ENCODE assay signal across 1 cellular context in the genomic region with DNA sequence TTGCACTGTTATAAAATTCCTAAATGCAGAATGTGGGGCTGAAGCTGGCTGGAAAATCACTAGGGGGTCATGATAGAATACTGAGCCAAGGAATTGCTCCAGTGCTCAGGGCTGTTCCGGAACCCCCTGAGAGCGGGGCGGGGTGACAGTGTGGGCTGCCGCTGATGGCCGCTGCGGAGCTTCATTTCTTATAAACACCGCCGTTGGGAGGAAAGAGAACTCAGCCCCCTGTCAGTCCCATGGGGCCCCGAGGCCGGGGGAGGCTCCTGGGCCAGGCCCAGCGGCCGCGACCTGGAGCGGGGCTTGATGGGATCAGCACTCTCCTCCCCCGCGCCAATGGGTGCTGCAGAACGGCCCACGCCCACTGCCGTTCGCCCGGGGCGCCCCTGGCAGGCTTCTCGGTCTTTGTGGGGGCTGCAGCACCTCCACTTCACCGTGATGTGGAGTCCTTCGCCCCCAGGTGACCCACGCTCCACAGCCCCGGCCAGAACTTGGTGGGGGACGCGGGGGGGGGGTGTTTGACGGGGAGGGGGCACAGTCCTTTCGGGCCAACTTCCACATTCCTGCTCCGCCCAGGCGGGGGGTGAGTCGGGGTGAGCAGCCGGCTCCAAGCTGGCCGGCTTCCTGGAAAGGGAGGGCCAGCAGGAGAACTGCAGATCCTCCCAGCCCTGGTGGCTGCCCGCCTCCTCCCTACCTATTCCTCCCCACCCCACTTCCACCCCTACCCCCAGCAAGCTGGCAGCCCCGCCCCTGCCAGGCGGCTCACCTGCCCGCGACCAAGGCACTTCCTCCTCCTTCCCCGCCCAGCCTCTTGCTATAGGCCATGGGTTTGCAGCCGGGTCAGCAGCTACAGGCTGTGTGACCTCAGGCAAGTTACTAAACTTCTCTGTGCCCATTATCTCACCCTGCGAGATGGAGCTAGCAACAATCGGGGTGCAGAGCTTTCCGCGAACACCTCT.
A peak's percentile ranks its signal among the peaks of the same experiment; 100 is the strongest.
TF ChIP-seq lines count a peak whose summit lies in the region.

No MANE protein-coding gene starts in this region.

TF ChIP-seq in HEK293, 187 proteins besides CTCF, POLR2A, EP300 and RAD21 (continued from another document and continues in another):
- TF ChIP-seq, protein P1, sequence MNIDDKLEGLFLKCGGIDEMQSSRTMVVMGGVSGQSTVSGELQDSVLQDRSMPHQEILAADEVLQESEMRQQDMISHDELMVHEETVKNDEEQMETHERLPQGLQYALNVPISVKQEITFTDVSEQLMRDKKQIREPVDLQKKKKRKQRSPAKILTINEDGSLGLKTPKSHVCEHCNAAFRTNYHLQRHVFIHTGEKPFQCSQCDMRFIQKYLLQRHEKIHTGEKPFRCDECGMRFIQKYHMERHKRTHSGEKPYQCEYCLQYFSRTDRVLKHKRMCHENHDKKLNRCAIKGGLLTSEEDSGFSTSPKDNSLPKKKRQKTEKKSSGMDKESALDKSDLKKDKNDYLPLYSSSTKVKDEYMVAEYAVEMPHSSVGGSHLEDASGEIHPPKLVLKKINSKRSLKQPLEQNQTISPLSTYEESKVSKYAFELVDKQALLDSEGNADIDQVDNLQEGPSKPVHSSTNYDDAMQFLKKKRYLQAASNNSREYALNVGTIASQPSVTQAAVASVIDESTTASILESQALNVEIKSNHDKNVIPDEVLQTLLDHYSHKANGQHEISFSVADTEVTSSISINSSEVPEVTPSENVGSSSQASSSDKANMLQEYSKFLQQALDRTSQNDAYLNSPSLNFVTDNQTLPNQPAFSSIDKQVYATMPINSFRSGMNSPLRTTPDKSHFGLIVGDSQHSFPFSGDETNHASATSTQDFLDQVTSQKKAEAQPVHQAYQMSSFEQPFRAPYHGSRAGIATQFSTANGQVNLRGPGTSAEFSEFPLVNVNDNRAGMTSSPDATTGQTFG (tag by site-specific recombination; IDR thresholded peaks at IDR 0.05; ENCODE audit: borderline replicate concordance), result no peak
- TF ChIP-seq ZNF10 (tag by site-specific recombination; IDR thresholded peaks at IDR 0.05), result no peak
- peak; percentile 53 for TF ChIP-seq SP3 (tag by site-specific recombination; IDR thresholded peaks at IDR 0.05)
- TF ChIP-seq, protein P2, sequence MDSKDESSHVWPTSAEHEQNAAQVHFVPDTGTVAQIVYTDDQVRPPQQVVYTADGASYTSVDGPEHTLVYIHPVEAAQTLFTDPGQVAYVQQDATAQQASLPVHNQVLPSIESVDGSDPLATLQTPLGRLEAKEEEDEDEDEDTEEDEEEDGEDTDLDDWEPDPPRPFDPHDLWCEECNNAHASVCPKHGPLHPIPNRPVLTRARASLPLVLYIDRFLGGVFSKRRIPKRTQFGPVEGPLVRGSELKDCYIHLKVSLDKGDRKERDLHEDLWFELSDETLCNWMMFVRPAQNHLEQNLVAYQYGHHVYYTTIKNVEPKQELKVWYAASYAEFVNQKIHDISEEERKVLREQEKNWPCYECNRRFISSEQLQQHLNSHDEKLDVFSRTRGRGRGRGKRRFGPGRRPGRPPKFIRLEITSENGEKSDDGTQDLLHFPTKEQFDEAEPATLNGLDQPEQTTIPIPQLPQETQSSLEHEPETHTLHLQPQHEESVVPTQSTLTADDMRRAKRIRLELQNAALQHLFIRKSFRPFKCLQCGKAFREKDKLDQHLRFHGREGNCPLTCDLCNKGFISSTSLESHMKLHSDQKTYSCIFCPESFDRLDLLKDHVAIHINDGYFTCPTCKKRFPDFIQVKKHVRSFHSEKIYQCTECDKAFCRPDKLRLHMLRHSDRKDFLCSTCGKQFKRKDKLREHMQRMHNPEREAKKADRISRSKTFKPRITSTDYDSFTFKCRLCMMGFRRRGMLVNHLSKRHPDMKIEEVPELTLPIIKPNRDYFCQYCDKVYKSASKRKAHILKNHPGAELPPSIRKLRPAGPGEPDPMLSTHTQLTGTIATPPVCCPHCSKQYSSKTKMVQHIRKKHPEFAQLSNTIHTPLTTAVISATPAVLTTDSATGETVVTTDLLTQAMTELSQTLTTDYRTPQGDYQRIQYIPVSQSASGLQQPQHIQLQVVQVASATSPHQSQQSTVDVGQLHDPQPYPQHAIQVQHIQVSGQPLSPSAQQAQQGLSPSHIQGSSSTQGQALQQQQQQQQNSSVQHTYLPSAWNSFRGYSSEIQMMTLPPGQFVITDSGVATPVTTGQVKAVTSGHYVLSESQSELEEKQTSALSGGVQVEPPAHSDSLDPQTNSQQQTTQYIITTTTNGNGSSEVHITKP (tag by site-specific recombination; IDR thresholded peaks at IDR 0.05), result peak; percentile 93
- TF ChIP-seq ZNF311 (tag by site-specific recombination; IDR thresholded peaks at IDR 0.05; ENCODE audit: borderline replicate concordance), result no peak
- TF ChIP-seq ZNF202 (tag by site-specific recombination; IDR thresholded peaks at IDR 0.05; ENCODE audit: borderline replicate concordance), result no peak
- TF ChIP-seq ZNF548 (tag by site-specific recombination; IDR thresholded peaks at IDR 0.05), result no peak
- TF ChIP-seq, protein P3, sequence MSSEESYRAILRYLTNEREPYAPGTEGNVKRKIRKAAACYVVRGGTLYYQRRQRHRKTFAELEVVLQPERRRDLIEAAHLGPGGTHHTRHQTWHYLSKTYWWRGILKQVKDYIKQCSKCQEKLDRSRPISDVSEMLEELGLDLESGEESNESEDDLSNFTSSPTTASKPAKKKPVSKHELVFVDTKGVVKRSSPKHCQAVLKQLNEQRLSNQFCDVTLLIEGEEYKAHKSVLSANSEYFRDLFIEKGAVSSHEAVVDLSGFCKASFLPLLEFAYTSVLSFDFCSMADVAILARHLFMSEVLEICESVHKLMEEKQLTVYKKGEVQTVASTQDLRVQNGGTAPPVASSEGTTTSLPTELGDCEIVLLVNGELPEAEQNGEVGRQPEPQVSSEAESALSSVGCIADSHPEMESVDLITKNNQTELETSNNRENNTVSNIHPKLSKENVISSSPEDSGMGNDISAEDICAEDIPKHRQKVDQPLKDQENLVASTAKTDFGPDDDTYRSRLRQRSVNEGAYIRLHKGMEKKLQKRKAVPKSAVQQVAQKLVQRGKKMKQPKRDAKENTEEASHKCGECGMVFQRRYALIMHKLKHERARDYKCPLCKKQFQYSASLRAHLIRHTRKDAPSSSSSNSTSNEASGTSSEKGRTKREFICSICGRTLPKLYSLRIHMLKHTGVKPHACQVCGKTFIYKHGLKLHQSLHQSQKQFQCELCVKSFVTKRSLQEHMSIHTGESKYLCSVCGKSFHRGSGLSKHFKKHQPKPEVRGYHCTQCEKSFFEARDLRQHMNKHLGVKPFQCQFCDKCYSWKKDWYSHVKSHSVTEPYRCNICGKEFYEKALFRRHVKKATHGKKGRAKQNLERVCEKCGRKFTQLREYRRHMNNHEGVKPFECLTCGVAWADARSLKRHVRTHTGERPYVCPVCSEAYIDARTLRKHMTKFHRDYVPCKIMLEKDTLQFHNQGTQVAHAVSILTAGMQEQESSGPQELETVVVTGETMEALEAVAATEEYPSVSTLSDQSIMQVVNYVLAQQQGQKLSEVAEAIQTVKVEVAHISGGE (tag by site-specific recombination; conservative IDR thresholded peaks at IDR 0.05; ENCODE audit: low read depth), result no peak
- TF ChIP-seq ZNF707 (tag by site-specific recombination; IDR thresholded peaks at IDR 0.05), result no peak
- TF ChIP-seq, protein P4, sequence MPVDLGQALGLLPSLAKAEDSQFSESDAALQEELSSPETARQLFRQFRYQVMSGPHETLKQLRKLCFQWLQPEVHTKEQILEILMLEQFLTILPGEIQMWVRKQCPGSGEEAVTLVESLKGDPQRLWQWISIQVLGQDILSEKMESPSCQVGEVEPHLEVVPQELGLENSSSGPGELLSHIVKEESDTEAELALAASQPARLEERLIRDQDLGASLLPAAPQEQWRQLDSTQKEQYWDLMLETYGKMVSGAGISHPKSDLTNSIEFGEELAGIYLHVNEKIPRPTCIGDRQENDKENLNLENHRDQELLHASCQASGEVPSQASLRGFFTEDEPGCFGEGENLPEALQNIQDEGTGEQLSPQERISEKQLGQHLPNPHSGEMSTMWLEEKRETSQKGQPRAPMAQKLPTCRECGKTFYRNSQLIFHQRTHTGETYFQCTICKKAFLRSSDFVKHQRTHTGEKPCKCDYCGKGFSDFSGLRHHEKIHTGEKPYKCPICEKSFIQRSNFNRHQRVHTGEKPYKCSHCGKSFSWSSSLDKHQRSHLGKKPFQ (tag by site-specific recombination; IDR thresholded peaks at IDR 0.05), result no peak
- TF ChIP-seq, protein P5, sequence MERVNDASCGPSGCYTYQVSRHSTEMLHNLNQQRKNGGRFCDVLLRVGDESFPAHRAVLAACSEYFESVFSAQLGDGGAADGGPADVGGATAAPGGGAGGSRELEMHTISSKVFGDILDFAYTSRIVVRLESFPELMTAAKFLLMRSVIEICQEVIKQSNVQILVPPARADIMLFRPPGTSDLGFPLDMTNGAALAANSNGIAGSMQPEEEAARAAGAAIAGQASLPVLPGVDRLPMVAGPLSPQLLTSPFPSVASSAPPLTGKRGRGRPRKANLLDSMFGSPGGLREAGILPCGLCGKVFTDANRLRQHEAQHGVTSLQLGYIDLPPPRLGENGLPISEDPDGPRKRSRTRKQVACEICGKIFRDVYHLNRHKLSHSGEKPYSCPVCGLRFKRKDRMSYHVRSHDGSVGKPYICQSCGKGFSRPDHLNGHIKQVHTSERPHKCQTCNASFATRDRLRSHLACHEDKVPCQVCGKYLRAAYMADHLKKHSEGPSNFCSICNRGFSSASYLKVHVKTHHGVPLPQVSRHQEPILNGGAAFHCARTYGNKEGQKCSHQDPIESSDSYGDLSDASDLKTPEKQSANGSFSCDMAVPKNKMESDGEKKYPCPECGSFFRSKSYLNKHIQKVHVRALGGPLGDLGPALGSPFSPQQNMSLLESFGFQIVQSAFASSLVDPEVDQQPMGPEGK (tag by site-specific recombination; IDR thresholded peaks at IDR 0.05), result peak; percentile 78
- TF ChIP-seq ZNF777 (tag by site-specific recombination; IDR thresholded peaks at IDR 0.05; ENCODE audit: borderline replicate concordance), result no peak
- TF ChIP-seq ZNF416 (tag by site-specific recombination; IDR thresholded peaks at IDR 0.05), result no peak
- TF ChIP-seq KLF9 (tag by site-specific recombination; IDR thresholded peaks at IDR 0.05; ENCODE audit: low read depth), result peak; percentile 44; the same call in 1 of the 2 replicates
- no peak for TF ChIP-seq ZSCAN16 (tag by site-specific recombination; IDR thresholded peaks at IDR 0.05)
- no peak for TF ChIP-seq ZNF266 (tag by site-specific recombination; IDR thresholded peaks at IDR 0.05; ENCODE audit: low read depth)
- no peak for TF ChIP-seq ZNF626 (tag by site-specific recombination; IDR thresholded peaks at IDR 0.05)
- no peak for TF ChIP-seq ZNF596 (tag by site-specific recombination; IDR thresholded peaks at IDR 0.05)
- TF ChIP-seq, protein P6, sequence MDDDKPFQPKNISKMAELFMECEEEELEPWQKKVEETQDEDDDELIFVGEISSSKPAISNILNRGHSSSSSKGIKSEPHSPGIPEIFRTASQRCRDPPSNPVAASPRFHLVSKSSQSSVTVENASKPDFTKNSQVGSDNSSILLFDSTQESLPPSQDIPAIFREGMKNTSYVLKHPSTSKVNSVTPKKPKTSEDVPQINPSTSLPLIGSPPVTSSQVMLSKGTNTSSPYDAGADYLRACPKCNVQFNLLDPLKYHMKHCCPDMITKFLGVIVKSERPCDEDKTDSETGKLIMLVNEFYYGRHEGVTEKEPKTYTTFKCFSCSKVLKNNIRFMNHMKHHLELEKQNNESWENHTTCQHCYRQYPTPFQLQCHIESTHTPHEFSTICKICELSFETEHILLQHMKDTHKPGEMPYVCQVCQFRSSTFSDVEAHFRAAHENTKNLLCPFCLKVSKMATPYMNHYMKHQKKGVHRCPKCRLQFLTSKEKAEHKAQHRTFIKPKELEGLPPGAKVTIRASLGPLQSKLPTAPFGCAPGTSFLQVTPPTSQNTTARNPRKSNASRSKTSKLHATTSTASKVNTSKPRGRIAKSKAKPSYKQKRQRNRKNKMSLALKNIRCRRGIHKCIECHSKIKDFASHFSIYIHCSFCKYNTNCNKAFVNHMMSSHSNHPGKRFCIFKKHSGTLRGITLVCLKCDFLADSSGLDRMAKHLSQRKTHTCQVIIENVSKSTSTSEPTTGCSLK (tag by site-specific recombination; IDR thresholded peaks at IDR 0.05), result no peak
- TF ChIP-seq, protein P7, sequence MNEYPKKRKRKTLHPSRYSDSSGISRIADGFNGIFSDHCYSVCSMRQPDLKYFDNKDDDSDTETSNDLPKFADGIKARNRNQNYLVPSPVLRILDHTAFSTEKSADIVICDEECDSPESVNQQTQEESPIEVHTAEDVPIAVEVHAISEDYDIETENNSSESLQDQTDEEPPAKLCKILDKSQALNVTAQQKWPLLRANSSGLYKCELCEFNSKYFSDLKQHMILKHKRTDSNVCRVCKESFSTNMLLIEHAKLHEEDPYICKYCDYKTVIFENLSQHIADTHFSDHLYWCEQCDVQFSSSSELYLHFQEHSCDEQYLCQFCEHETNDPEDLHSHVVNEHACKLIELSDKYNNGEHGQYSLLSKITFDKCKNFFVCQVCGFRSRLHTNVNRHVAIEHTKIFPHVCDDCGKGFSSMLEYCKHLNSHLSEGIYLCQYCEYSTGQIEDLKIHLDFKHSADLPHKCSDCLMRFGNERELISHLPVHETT (tag by site-specific recombination; IDR thresholded peaks at IDR 0.05), result no peak
- no peak for TF ChIP-seq GLI4 (tag by site-specific recombination; IDR thresholded peaks at IDR 0.05)
- TF ChIP-seq ZNF48 (tag by site-specific recombination; IDR thresholded peaks at IDR 0.05), result no peak
- TF ChIP-seq, protein P8, sequence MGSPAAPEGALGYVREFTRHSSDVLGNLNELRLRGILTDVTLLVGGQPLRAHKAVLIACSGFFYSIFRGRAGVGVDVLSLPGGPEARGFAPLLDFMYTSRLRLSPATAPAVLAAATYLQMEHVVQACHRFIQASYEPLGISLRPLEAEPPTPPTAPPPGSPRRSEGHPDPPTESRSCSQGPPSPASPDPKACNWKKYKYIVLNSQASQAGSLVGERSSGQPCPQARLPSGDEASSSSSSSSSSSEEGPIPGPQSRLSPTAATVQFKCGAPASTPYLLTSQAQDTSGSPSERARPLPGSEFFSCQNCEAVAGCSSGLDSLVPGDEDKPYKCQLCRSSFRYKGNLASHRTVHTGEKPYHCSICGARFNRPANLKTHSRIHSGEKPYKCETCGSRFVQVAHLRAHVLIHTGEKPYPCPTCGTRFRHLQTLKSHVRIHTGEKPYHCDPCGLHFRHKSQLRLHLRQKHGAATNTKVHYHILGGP (tag by site-specific recombination; IDR thresholded peaks at IDR 0.05), result no peak
- no peak for TF ChIP-seq ZNF292 (tag by site-specific recombination; IDR thresholded peaks at IDR 0.05; ENCODE audit: borderline replicate concordance, low read depth)
- no peak for TF ChIP-seq ZNF248 (tag by site-specific recombination; IDR thresholded peaks at IDR 0.05)
- TF ChIP-seq KLF10 (tag by site-specific recombination; IDR thresholded peaks at IDR 0.05), result peak; percentile 93
- TF ChIP-seq ZEB2 (tag by site-specific recombination; IDR thresholded peaks at IDR 0.05), result peak; percentile 71; the same call in 1 of the 2 replicates
- TF ChIP-seq ZNF555 (tag by site-specific recombination; conservative IDR thresholded peaks at IDR 0.05), result no peak
- peak; percentile 84 for TF ChIP-seq ZIC2 (tag by site-specific recombination; IDR thresholded peaks at IDR 0.05)
- TF ChIP-seq SETDB1 (IDR thresholded peaks at IDR 0.05; ENCODE audit: insufficient read length, low read length), result no peak
- peak; percentile 83 for TF ChIP-seq ZSCAN30 (tag by site-specific recombination; IDR thresholded peaks at IDR 0.05)
- no peak; the same call in 1 of the 2 replicates for TF ChIP-seq ZBTB17 (tag by site-specific recombination; IDR thresholded peaks at IDR 0.05)
- no peak for TF ChIP-seq FEZF1 (tag by site-specific recombination; IDR thresholded peaks at IDR 0.05)
- TF ChIP-seq ZNF169 (tag by site-specific recombination; IDR thresholded peaks at IDR 0.05), result no peak
- TF ChIP-seq ZNF785 (tag by site-specific recombination; IDR thresholded peaks at IDR 0.05), result no peak
- TF ChIP-seq ZNF211 (tag by site-specific recombination; IDR thresholded peaks at IDR 0.05; ENCODE audit: low read depth), result no peak
- TF ChIP-seq ZNF146 (tag by site-specific recombination; IDR thresholded peaks at IDR 0.05), result no peak
- peak; percentile 44; the same call in 1 of the 2 replicates for TF ChIP-seq ZXDB (tag by site-specific recombination; IDR thresholded peaks at IDR 0.05)
